ENCODE assay signal across 8 cellular contexts in the genomic region with DNA sequence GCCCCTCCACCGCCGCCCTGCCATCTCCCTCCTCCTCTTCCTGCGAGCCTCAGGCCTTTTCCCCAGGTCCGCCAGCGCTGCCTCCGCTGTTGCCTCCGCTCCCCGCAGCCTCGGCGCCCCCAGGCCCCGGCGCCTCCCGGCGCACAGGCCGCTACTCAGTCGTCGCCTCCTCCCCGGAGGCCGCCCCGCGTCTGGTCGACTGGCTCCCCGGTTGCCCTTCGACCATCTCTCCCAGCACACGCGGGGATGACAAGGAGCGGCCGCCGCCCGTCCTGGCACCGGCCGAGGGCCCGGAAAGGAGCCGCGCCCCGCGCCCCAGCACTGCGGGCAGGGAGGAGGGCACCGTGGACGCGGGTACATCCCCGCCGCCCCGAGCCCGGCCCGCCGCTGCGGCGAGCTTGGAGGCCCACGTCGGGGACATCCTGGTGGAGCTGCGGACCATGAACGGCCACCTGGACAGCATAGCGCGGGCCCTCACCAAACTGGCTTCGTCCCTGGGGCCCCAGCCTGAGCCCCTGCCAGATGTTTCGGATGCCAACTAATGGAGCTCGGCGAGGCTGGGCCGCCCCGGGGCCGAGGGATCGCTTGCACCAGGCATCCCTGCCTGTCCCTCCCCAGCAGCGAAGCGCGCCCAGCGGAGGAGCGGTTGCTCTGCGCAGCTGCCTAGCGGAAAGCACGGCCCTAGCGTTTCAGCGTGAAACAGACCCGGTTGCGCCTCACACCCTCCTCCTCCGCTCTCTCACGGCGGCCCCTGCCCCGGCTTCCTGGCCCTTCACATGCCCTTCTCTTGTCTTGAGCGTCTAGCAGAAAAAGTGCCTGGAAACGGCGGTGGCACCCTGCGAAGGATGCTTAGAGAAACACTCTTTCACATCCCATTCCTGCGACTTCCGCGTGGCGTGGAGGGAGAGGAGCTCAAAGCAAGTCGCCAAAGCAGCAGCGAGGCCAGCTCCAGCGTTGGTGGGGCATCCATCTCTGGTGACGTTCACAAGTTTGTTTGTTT.
DNase-seq lines count a peak whose midpoint lies in the region; ATAC-seq, FAIRE-seq and TF ChIP-seq lines count a peak whose summit lies in the region.

No MANE protein-coding gene starts in this region.

- H3K9me3 ChIP-seq in WERI-Rb-1 (ENCODE audit: severe bottlenecking) (peaks cover 3% of the 10 kb centered on the region), lung (ENCODE audit: control insufficient read depth in 2 of 2, insufficient read depth in 1 of 2, low read length in 1 of 2) (peaks cover 0 to 7% of the 10 kb centered on the region in 2 donors)

- peaks cover 0 to 9% of the 10 kb centered on the region in 2 donors for H3K4me1 ChIP-seq in lung (ENCODE audit: control insufficient read depth in 2 of 2, insufficient read depth in 2 of 2, low read length in 2 of 2)

- no peaks in the 10 kb centered on the region for H3K36me3 ChIP-seq in WERI-Rb-1
- H3K36me3 ChIP-seq in bronchial epithelial cell (ENCODE audit: control insufficient read depth, insufficient read depth, low read length), result no peaks in the 10 kb centered on the region
- H3K36me3 ChIP-seq in lung (ENCODE audit: control insufficient read depth in 2 of 2, insufficient read depth in 2 of 2, low read length in 2 of 2), result no peaks in the 10 kb centered on the region

- WGBS in lung, 2 donors, result 13 to 15% methylated on average over 91 of the region's 91 CpGs

- TF ChIP-seq CTCF in WERI-Rb-1 (IDR thresholded peaks at IDR 0.05; ENCODE audit: low read depth, low read length), result peak; percentile 36
- peak; percentile 3 for TF ChIP-seq CTCF in bronchial epithelial cell (IDR thresholded peaks at IDR 0.05; ENCODE audit: insufficient read depth, low read length, severe bottlenecking)
- TF ChIP-seq CTCF in lung (IDR thresholded peaks at IDR 0.05; ENCODE audit: control extremely low read depth, extremely low read depth), result no peak

- DNase-seq in WERI-Rb-1 (peak; percentile 80), bronchial epithelial cell (ENCODE audit: low read depth) (no peak), lung (ENCODE audit: low spot score) (no peak), NCI-H1694 treated with DMSO at 0.1 percent for 48 hours (lab: John Stamatoyannopoulos, UW) (no peak)
- DNase-seq in stimulated activated CD8-positive, alpha-beta memory T cell treated with anti-CD3 and anti-CD28 coated beads, Interleukin-12 subunit alpha, Interleukin-12 subunit beta, amount 100 ng/mL, for 4 hours (ENCODE audit: low read depth), result peak; percentile 15

- H3K27ac ChIP-seq in WERI-Rb-1, result no peak overlapping the region
- H3K27ac ChIP-seq in lung (ENCODE audit: low read depth in 1 of 2, low read length in 1 of 2), result no peak overlapping the region

- no peak for FAIRE-seq in bronchial epithelial cell (lab: Jason Lieb, UNC)

- H3K27me3 ChIP-seq in WERI-Rb-1 (ENCODE audit: insufficient read depth, low read depth, severe bottlenecking) (peaks cover 25% of the 10 kb centered on the region), bronchial epithelial cell (ENCODE audit: control insufficient read depth, insufficient read depth, low read length) (no peaks in the 10 kb centered on the region), lung (ENCODE audit: control insufficient read depth, insufficient read depth) (peaks cover 10% of the 10 kb centered on the region)

- no peak for ATAC-seq in lung (ENCODE audit: insufficient read depth, low FRiP score)
- no peak for ATAC-seq in HG03196 (IDR thresholded peaks at IDR 0.05; ENCODE audit: unreplicated experiment)
- no peak for ATAC-seq in HG02571 (IDR thresholded peaks at IDR 0.05; ENCODE audit: unreplicated experiment)
- no peak for ATAC-seq in GM21529 (IDR thresholded peaks at IDR 0.05; ENCODE audit: unreplicated experiment)

- H3K4me3 ChIP-seq in WERI-Rb-1 (ENCODE audit: low read depth, low read length) (peak overlapping the region; percentile 35), bronchial epithelial cell (ENCODE audit: low read depth, low read length) (peak overlapping the region; percentile 3), lung (peak overlapping the region; percentile 23)

Comparison
In these comparisons a context has a peak if more than half of its experiments do, and no peak if none do; other contexts are left out.
1. DNase-seq: peak in WERI-Rb-1 (single experiment) and stimulated activated CD8-positive, alpha-beta memory T cell treated with anti-CD3 and anti-CD28 coated beads, Interleukin-12 subunit alpha, Interleukin-12 subunit beta, amount 100 ng/mL, for 4 hours (single experiment); none in bronchial epithelial cell (single experiment), lung (single experiment) and NCI-H1694 treated with DMSO at 0.1 percent for 48 hours (single experiment).
2. Peak in every context shown above with its lines, with median percentiles within 50 percentile points of each other: H3K4me3 ChIP-seq.